In the genomic region with DNA sequence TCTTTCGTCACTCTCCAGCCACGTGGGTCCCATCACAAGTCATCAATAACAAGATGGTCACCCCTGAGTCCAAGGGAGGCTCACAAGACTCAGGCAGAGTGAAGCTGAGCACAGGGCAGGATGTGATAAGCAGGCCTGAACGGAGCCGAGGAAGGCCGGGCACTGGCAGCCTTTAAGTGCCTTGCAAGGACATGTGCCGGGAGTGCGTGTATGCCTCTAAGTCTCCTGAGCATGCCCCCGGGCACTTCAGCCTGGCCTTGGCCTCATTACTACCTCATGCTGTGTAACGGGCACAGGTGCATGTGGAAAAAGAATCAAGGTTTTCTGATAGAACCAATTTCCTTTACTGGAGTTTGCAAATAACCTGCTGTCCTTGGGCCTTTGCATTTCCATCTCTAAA, we compare ENCODE assay signal across 28 cellular contexts. TPM values are rescaled to one million over a fixed set of nuclear protein-coding genes. Genes with fewer than 3 reads are reported as not detected.
DNase-seq lines count a peak whose midpoint lies in the region; ATAC-seq and TF ChIP-seq lines count a peak whose summit lies in the region.
"Had no signal": no experiment of that assay in that cellular context is flagged by ENCODE, and none has a peak within 500 bp of the region (broad histone marks: within the 10 kb centered on the region; RNA-seq: fewer than 3 reads in every experiment).

No MANE protein-coding gene starts in this region.

- H3K9me3 Mint-ChIP-seq in CD4-positive, alpha-beta T cell = no peaks in the 10 kb centered on the region
- no peaks in the 10 kb centered on the region for H3K9me3 Mint-ChIP-seq in osteocyte (ENCODE audit: unreplicated experiment)
- H3K9me3 Mint-ChIP-seq: activated CD8-positive, alpha-beta T cell treated with anti-CD3 and anti-CD28 coated beads for 36 hours; activated T-helper 2 cell treated with anti-CD3 and anti-CD28 coated beads, Interferon-gamma antibody, Interleukin-2, Interleukin-4, amounts not matched to agents 10 μg/mL and 5 μg/mL and 100 μg/mL, durations not matched to agents 14 hours and 24 hours and 36 hours; CD8-positive, alpha-beta T cell; mesothelial cell of epicardium; naive thymus-derived CD8-positive, alpha-beta T cell had no signal

- POLR2A ChIA-PET in CD4-positive, alpha-beta T cell (lab: Charles Lee) = interaction anchor here (1.5 to 1.7 kb wide), 2 partner anchors 15 to 16 kb away, joined by 6 to 8 read pairs; no protein-coding TSS in a partner anchor

- H3K4me1 Mint-ChIP-seq in CD4-positive, alpha-beta T cell (ENCODE audit: low read depth) = peaks cover 46% of the 10 kb centered on the region
- H3K4me1 Mint-ChIP-seq in osteocyte (ENCODE audit: unreplicated experiment) = peaks cover 66% of the 10 kb centered on the region
- H3K4me1 Mint-ChIP-seq: mesothelial cell of epicardium had no signal

- H3K4me3 Mint-ChIP-seq in CD4-positive, alpha-beta T cell = no peak overlapping the region
- no peak overlapping the region for H3K4me3 Mint-ChIP-seq in osteocyte (ENCODE audit: unreplicated experiment)
- H3K4me3 Mint-ChIP-seq: activated CD8-positive, alpha-beta T cell treated with anti-CD3 and anti-CD28 coated beads for 36 hours; activated naive CD8-positive, alpha-beta T cell; CD8-positive, alpha-beta T cell; mesothelial cell of epicardium; naive thymus-derived CD8-positive, alpha-beta T cell; T-helper 17 cell had no signal

- no peaks in the 10 kb centered on the region for H3K9me2 ChIP-seq in Loucy (replicated peaks; ENCODE audit: low read depth, low read length)

- H3K79me2 ChIP-seq in Loucy (ENCODE audit: insufficient read depth, low read length) = peaks cover 98% of the 10 kb centered on the region

- H3F3A ChIP-seq in Loucy (ENCODE audit: low read depth) = peaks cover 11% of the 10 kb centered on the region

- peak overlapping the region; percentile 33 for H3K9ac ChIP-seq in Loucy (ENCODE audit: low read depth, low read length, poor library complexity, severe bottlenecking)

- no peak overlapping the region for H3K27ac ChIP-seq in CD4-positive, alpha-beta T cell (ENCODE audit: low read depth, low read length)
- H3K27ac ChIP-seq: ascending aorta, left ventricle myocardium inferior, SK-N-MC had no signal

- peaks cover 35% of the 10 kb centered on the region; the same call in 1 of the 2 replicates for H3K36me3 ChIP-seq in Loucy (ENCODE audit: insufficient read depth, low read length)
- H3K36me3 ChIP-seq: ascending aorta, left ventricle myocardium inferior had no signal

- no peak for DNase-seq in CD4-positive, alpha-beta T cell
- DNase-seq in osteocyte (ENCODE audit: extremely low spot score, unreplicated experiment) = no peak
- no peak for DNase-seq in activated T-cell treated with anti-CD3 and anti-CD28 coated beads, Interleukin-2, amount 50 U/mL, for 1 hour
- no peak for DNase-seq in mucosa of gallbladder (ENCODE audit: low spot score)
- DNase-seq: activated CD8-positive, alpha-beta T cell treated with anti-CD3 and anti-CD28 coated beads for 36 hours; caudate nucleus; CD8-positive, alpha-beta T cell; cortex of kidney; effector memory CD4-positive, alpha-beta T cell; head of caudate nucleus; islet precursor cell; KG1; left ventricle myocardium inferior; naive thymus-derived CD8-positive, alpha-beta T cell; NCI-H2029; occipital lobe; stimulated activated naive CD4-positive, alpha-beta T cell; T-helper 17 cell had no signal

- no peak for ATAC-seq in CD4-positive, alpha-beta T cell (ENCODE audit: poor library complexity)
- peak; percentile 51 for ATAC-seq in esophagus mucosa
- ATAC-seq in HG02884 (IDR thresholded peaks at IDR 0.05; ENCODE audit: unreplicated experiment) = no peak
- no peak for ATAC-seq in HG02759 (IDR thresholded peaks at IDR 0.05; ENCODE audit: unreplicated experiment)
- ATAC-seq: activated CD8-positive, alpha-beta T cell treated with anti-CD3 and anti-CD28 coated beads for 36 hours; CD8-positive, alpha-beta T cell; naive thymus-derived CD8-positive, alpha-beta T cell; PC-3; T-helper 17 cell had no signal

- no peak overlapping the region for H3K4me3 ChIP-seq in Loucy (ENCODE audit: low read length, poor library complexity, severe bottlenecking)
- H3K4me3 ChIP-seq: ascending aorta, left ventricle myocardium inferior, SK-N-MC had no signal

- intact Hi-C loops in CD4-positive, alpha-beta T cell (cut with DNase I, micrococcal nuclease) = no loop called here

- no peaks in the 10 kb centered on the region for H3K27me3 ChIP-seq in CD4-positive, alpha-beta T cell (ENCODE audit: control insufficient read depth, insufficient read depth, low read length)
- H3K27me3 ChIP-seq in Loucy (ENCODE audit: insufficient read depth, low read length, poor library complexity, severe bottlenecking) = no peaks in the 10 kb centered on the region
- H3K27me3 ChIP-seq: ascending aorta had no signal

- peaks cover 3% of the 10 kb centered on the region for H3K36me3 Mint-ChIP-seq in CD4-positive, alpha-beta T cell (ENCODE audit: low read depth)
- H3K36me3 Mint-ChIP-seq in osteocyte (ENCODE audit: unreplicated experiment) = peaks cover 3% of the 10 kb centered on the region
- H3K36me3 Mint-ChIP-seq: mesothelial cell of epicardium had no signal

- H3K4me2 ChIP-seq in Loucy (ENCODE audit: low read depth, low read length, poor library complexity, severe bottlenecking) = peak overlapping the region; percentile 25

- H2AFZ ChIP-seq in Loucy (ENCODE audit: low read length) = no peak overlapping the region

- no peak for TF ChIP-seq CTCF in CD4-positive, alpha-beta T cell (IDR thresholded peaks at IDR 0.05)
- TF ChIP-seq CTCF in Loucy (conservative IDR thresholded peaks at IDR 0.05; ENCODE audit: low read length) = no peak
- TF ChIP-seq CTCF in osteocyte (IDR thresholded peaks at IDR 0.05) = no peak

- H3K27ac Mint-ChIP-seq in CD4-positive, alpha-beta T cell = peak overlapping the region; percentile 24
- peak overlapping the region; percentile 77 for H3K27ac Mint-ChIP-seq in osteocyte (ENCODE audit: unreplicated experiment)
- H3K27ac Mint-ChIP-seq: activated naive CD8-positive, alpha-beta T cell; activated T-helper 2 cell treated with anti-CD3 and anti-CD28 coated beads, Interferon-gamma antibody, Interleukin-2, Interleukin-4, amounts not matched to agents 10 μg/mL and 5 μg/mL and 100 μg/mL, durations not matched to agents 14 hours and 24 hours and 36 hours; CD8-positive, alpha-beta T cell; mesothelial cell of epicardium; T-helper 17 cell had no signal

- no peaks in the 10 kb centered on the region for H3K27me3 Mint-ChIP-seq in CD4-positive, alpha-beta T cell
- no peaks in the 10 kb centered on the region for H3K27me3 Mint-ChIP-seq in osteocyte (ENCODE audit: unreplicated experiment)
- H3K27me3 Mint-ChIP-seq: activated CD8-positive, alpha-beta T cell treated with anti-CD3 and anti-CD28 coated beads for 36 hours; activated naive CD8-positive, alpha-beta T cell; naive thymus-derived CD8-positive, alpha-beta T cell; T-helper 17 cell had no signal

- H4K20me1 ChIP-seq in Loucy (ENCODE audit: insufficient read depth, low read length, poor library complexity, severe bottlenecking) = no peaks in the 10 kb centered on the region

- CTCF ChIA-PET in CD4-positive, alpha-beta T cell (lab: Charles Lee) = no interaction called here

- H3K4me1 ChIP-seq in Loucy (ENCODE audit: insufficient read depth, low read length, poor library complexity, severe bottlenecking) = peaks cover 81% of the 10 kb centered on the region
- H3K4me1 ChIP-seq: ascending aorta, left ventricle myocardium inferior had no signal

- H3K9me3 ChIP-seq in CD4-positive, alpha-beta T cell (ENCODE audit: control insufficient read depth, low read length) = no peaks in the 10 kb centered on the region
- no peaks in the 10 kb centered on the region for H3K9me3 ChIP-seq in Loucy (ENCODE audit: insufficient read depth, low read depth, low read length)
- H3K9me3 ChIP-seq: ascending aorta, left ventricle myocardium inferior had no signal

RNA-seq across cellular contexts. Expression of a gene that starts 55.8 kb away (rescaled TPM):
- total RNA-seq in CD4-positive, alpha-beta T cell = 10 to 100 TPM; 24.5 to 28.6 TPM
- total RNA-seq in esophagus mucosa = 13.9 TPM
- total RNA-seq in osteocyte = 40.9 and 43.5 TPM in 2 replicates
- total RNA-seq in mucosa of gallbladder = 7.4 TPM
